ENCODE assay signal across 1 cellular context in genomic region chr14:104865631-104866441, GRCh38.
A peak's percentile ranks its signal among the peaks of the same experiment; 100 is the strongest.
TF ChIP-seq lines count a peak whose summit lies in the region.

No MANE protein-coding gene starts in this region.

TF ChIP-seq in K562, 482 proteins besides CTCF, POLR2A, EP300 and RAD21 (continued from another document):
- TF ChIP-seq ZBTB40 (IDR thresholded peaks at IDR 0.05): 0 out of 2 replicates have a peak, but pooled peaks have one; percentile 39
- no peak for TF ChIP-seq ZBTB40 (CRISPR knock-in tag; IDR thresholded peaks at IDR 0.05)
- TF ChIP-seq ZNF695 (CRISPR knock-in tag; IDR thresholded peaks at IDR 0.05): no peak
- TF ChIP-seq CEBPB (tag; IDR thresholded peaks at IDR 0.05): no peak
- TF ChIP-seq ZFX (CRISPR knock-in tag; IDR thresholded peaks at IDR 0.05): peak; percentile 74
- TF ChIP-seq MNT (conservative IDR thresholded peaks at IDR 0.05): no peak; a peak in 1 of 4 replicates
- no peak for TF ChIP-seq ZNF280A (IDR thresholded peaks at IDR 0.05; ENCODE audit: low read depth, partially characterized antibody)
- TF ChIP-seq KLF1 (tag; IDR thresholded peaks at IDR 0.05): no peak
- no peak for TF ChIP-seq SIN3B (IDR thresholded peaks at IDR 0.05; ENCODE audit: low read depth)
- TF ChIP-seq MBD1 (CRISPR knock-in tag; IDR thresholded peaks at IDR 0.05): no peak
- no peak for TF ChIP-seq RFX7 (CRISPR knock-in tag; IDR thresholded peaks at IDR 0.05)
- no peak for TF ChIP-seq SREBF2 (CRISPR knock-in tag; IDR thresholded peaks at IDR 0.05)
- no peak for TF ChIP-seq ARNT (IDR thresholded peaks at IDR 0.05)
- TF ChIP-seq BACH1 (tag; IDR thresholded peaks at IDR 0.05): no peak
- TF ChIP-seq NUFIP1 (IDR thresholded peaks at IDR 0.05; ENCODE audit: partially characterized antibody): no peak
- TF ChIP-seq FOXM1 (IDR thresholded peaks at IDR 0.05; ENCODE audit: low read depth): no peak
- TF ChIP-seq FOXM1 (CRISPR knock-in tag; IDR thresholded peaks at IDR 0.05; ENCODE audit: low read depth): no peak
- no peak for TF ChIP-seq ZNF24 (IDR thresholded peaks at IDR 0.05)
- TF ChIP-seq MAZ (CRISPR knock-in tag; conservative IDR thresholded peaks at IDR 0.05 in 1 of 2, IDR thresholded peaks at IDR 0.05 in 1 of 2): peak; percentile 37 to 59; a peak in 3 of 4 replicates
- TF ChIP-seq SRSF3 (IDR thresholded peaks at IDR 0.05; ENCODE audit: insufficient read depth, low read length): no peak
- no peak for TF ChIP-seq ZNF431 (CRISPR knock-in tag; IDR thresholded peaks at IDR 0.05)
- no peak for TF ChIP-seq SOX6 (IDR thresholded peaks at IDR 0.05)
- TF ChIP-seq DPF2 (IDR thresholded peaks at IDR 0.05): peak; percentile 19; the same call in 1 of the 2 replicates
- TF ChIP-seq ZNF354B (CRISPR knock-in tag; IDR thresholded peaks at IDR 0.05): no peak
- TF ChIP-seq BRF2 (IDR thresholded peaks at IDR 0.05; ENCODE audit: borderline replicate concordance, insufficient read depth, insufficient read length): no peak
- TF ChIP-seq BRF1 (IDR thresholded peaks at IDR 0.05; ENCODE audit: borderline replicate concordance, extremely low read depth, insufficient read length): no peak
- TF ChIP-seq BRD4 (IDR thresholded peaks at IDR 0.05): no peak
- no peak for TF ChIP-seq GTF3C2 (IDR thresholded peaks at IDR 0.05; ENCODE audit: borderline replicate concordance, extremely low read depth, insufficient read length)
- TF ChIP-seq MXD1 (CRISPR knock-in tag; IDR thresholded peaks at IDR 0.05; ENCODE audit: borderline replicate concordance, poor library complexity, severe bottlenecking): no peak
- TF ChIP-seq CBFA2T3 (IDR thresholded peaks at IDR 0.05): no peak
TF ChIP-seq in K562: peak in this region for 25.
